ENCODE assay signal across 1 cellular context in the genomic region with DNA sequence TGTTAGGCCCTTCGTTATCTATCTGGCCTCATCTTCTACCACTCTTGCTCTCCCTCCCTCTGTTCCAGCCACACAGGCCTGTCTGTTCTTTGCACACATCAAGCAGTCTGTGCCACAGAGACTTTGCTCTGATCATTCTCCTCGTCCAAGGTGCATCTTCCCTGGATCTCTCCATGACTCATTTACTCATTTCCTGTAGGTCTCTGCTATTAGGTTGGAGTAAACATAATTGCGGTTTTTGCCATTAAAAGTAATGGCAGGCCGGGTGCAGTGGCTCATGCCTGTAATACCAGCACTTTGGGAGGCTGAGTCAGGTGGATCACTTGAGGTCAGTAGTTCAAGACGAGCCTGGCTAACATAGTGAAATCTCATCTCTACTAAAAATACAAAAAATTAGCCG.
TF ChIP-seq lines count a peak whose summit lies in the region.

No MANE protein-coding gene starts in this region.

TF ChIP-seq in HepG2, 621 proteins besides CTCF, POLR2A, EP300 and RAD21 (continued from another document and continues in another):
- TF ChIP-seq SNAPC4 (CRISPR knock-in tag; IDR thresholded peaks at IDR 0.05), result no peak
- TF ChIP-seq THAP8 (CRISPR knock-in tag; IDR thresholded peaks at IDR 0.05; ENCODE audit: borderline replicate concordance), result no peak
- peak; percentile 91 for TF ChIP-seq FOSL2 (CRISPR knock-in tag; IDR thresholded peaks at IDR 0.05)
- peak; percentile 59; the same call in 1 of the 2 replicates for TF ChIP-seq ZGPAT (CRISPR knock-in tag; IDR thresholded peaks at IDR 0.05)
- TF ChIP-seq RCOR2 (CRISPR knock-in tag; IDR thresholded peaks at IDR 0.05), result peak; percentile 68
- TF ChIP-seq SIN3B (IDR thresholded peaks at IDR 0.05; ENCODE audit: low read length), result no peak
- TF ChIP-seq RXRB (CRISPR knock-in tag; IDR thresholded peaks at IDR 0.05; ENCODE audit: borderline replicate concordance), result peak; percentile 70; the same call in 1 of the 2 replicates
- TF ChIP-seq YEATS2 (CRISPR knock-in tag; IDR thresholded peaks at IDR 0.05; ENCODE audit: borderline replicate concordance), result peak; percentile 36; the same call in 1 of the 2 replicates
- TF ChIP-seq JUND (CRISPR knock-in tag; IDR thresholded peaks at IDR 0.05), result peak; percentile 49; the same call in 1 of the 2 replicates
- TF ChIP-seq ZMYM2 (CRISPR knock-in tag; IDR thresholded peaks at IDR 0.05), result peak; percentile 68
- peak in 1 of 2 experiments; percentile 58; a peak in 2 of 4 replicates for TF ChIP-seq NR2F1 (CRISPR knock-in tag; IDR thresholded peaks at IDR 0.05)
- TF ChIP-seq SCMH1 (CRISPR knock-in tag; IDR thresholded peaks at IDR 0.05; ENCODE audit: borderline replicate concordance), result no peak
- TF ChIP-seq ZIK1 (CRISPR knock-in tag; IDR thresholded peaks at IDR 0.05; ENCODE audit: borderline replicate concordance, low read depth), result no peak
- TF ChIP-seq, protein P1, sequence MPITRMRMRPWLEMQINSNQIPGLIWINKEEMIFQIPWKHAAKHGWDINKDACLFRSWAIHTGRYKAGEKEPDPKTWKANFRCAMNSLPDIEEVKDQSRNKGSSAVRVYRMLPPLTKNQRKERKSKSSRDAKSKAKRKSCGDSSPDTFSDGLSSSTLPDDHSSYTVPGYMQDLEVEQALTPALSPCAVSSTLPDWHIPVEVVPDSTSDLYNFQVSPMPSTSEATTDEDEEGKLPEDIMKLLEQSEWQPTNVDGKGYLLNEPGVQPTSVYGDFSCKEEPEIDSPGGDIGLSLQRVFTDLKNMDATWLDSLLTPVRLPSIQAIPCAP (CRISPR knock-in tag; IDR thresholded peaks at IDR 0.05; ENCODE audit: low read depth), result no peak
- TF ChIP-seq SALL1 (CRISPR knock-in tag; IDR thresholded peaks at IDR 0.05), result peak; percentile 41
- TF ChIP-seq JUN (CRISPR knock-in tag; IDR thresholded peaks at IDR 0.05), result peak; percentile 63; the same call in 1 of the 2 replicates
- TF ChIP-seq POGZ (CRISPR knock-in tag; IDR thresholded peaks at IDR 0.05), result peak; percentile 61; the same call in 1 of the 2 replicates
- TF ChIP-seq ZNF703 (CRISPR knock-in tag; IDR thresholded peaks at IDR 0.05; ENCODE audit: borderline replicate concordance), result no peak
- TF ChIP-seq HNRNPL (IDR thresholded peaks at IDR 0.05; ENCODE audit: low read depth, low read length), result no peak
- TF ChIP-seq, protein P2, sequence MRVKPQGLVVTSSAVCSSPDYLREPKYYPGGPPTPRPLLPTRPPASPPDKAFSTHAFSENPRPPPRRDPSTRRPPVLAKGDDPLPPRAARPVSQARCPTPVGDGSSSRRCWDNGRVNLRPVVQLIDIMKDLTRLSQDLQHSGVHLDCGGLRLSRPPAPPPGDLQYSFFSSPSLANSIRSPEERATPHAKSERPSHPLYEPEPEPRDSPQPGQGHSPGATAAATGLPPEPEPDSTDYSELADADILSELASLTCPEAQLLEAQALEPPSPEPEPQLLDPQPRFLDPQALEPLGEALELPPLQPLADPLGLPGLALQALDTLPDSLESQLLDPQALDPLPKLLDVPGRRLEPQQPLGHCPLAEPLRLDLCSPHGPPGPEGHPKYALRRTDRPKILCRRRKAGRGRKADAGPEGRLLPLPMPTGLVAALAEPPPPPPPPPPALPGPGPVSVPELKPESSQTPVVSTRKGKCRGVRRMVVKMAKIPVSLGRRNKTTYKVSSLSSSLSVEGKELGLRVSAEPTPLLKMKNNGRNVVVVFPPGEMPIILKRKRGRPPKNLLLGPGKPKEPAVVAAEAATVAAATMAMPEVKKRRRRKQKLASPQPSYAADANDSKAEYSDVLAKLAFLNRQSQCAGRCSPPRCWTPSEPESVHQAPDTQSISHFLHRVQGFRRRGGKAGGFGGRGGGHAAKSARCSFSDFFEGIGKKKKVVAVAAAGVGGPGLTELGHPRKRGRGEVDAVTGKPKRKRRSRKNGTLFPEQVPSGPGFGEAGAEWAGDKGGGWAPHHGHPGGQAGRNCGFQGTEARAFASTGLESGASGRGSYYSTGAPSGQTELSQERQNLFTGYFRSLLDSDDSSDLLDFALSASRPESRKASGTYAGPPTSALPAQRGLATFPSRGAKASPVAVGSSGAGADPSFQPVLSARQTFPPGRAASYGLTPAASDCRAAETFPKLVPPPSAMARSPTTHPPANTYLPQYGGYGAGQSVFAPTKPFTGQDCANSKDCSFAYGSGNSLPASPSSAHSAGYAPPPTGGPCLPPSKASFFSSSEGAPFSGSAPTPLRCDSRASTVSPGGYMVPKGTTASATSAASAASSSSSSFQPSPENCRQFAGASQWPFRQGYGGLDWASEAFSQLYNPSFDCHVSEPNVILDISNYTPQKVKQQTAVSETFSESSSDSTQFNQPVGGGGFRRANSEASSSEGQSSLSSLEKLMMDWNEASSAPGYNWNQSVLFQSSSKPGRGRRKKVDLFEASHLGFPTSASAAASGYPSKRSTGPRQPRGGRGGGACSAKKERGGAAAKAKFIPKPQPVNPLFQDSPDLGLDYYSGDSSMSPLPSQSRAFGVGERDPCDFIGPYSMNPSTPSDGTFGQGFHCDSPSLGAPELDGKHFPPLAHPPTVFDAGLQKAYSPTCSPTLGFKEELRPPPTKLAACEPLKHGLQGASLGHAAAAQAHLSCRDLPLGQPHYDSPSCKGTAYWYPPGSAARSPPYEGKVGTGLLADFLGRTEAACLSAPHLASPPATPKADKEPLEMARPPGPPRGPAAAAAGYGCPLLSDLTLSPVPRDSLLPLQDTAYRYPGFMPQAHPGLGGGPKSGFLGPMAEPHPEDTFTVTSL (CRISPR knock-in tag; IDR thresholded peaks at IDR 0.05; ENCODE audit: borderline replicate concordance), result peak; percentile 70; the same call in 1 of the 2 replicates
- TF ChIP-seq ZNF331 (CRISPR knock-in tag; IDR thresholded peaks at IDR 0.05), result no peak; the same call in 1 of the 2 replicates
- TF ChIP-seq, protein P3, sequence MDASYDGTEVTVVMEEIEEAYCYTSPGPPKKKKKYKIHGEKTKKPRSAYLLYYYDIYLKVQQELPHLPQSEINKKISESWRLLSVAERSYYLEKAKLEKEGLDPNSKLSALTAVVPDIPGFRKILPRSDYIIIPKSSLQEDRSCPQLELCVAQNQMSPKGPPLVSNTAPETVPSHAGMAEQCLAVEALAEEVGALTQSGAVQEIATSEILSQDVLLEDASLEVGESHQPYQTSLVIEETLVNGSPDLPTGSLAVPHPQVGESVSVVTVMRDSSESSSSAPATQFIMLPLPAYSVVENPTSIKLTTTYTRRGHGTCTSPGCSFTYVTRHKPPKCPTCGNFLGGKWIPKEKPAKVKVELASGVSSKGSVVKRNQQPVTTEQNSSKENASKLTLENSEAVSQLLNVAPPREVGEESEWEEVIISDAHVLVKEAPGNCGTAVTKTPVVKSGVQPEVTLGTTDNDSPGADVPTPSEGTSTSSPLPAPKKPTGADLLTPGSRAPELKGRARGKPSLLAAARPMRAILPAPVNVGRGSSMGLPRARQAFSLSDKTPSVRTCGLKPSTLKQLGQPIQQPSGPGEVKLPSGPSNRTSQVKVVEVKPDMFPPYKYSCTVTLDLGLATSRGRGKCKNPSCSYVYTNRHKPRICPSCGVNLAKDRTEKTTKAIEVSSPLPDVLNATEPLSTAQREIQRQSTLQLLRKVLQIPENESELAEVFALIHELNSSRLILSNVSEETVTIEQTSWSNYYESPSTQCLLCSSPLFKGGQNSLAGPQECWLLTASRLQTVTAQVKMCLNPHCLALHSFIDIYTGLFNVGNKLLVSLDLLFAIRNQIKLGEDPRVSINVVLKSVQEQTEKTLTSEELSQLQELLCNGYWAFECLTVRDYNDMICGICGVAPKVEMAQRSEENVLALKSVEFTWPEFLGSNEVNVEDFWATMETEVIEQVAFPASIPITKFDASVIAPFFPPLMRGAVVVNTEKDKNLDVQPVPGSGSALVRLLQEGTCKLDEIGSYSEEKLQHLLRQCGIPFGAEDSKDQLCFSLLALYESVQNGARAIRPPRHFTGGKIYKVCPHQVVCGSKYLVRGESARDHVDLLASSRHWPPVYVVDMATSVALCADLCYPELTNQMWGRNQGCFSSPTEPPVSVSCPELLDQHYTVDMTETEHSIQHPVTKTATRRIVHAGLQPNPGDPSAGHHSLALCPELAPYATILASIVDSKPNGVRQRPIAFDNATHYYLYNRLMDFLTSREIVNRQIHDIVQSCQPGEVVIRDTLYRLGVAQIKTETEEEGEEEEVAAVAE (CRISPR knock-in tag; IDR thresholded peaks at IDR 0.05; ENCODE audit: borderline replicate concordance), result no peak
- no peak for TF ChIP-seq KDM3A (CRISPR knock-in tag; IDR thresholded peaks at IDR 0.05; ENCODE audit: low read depth)
- no peak; the same call in 1 of the 2 replicates for TF ChIP-seq GATAD1 (CRISPR knock-in tag; IDR thresholded peaks at IDR 0.05)
- TF ChIP-seq ZBTB7A (CRISPR knock-in tag; IDR thresholded peaks at IDR 0.05), result no peak
- no peak for TF ChIP-seq PPARG (CRISPR knock-in tag; conservative IDR thresholded peaks at IDR 0.05)
- peak; percentile 52 for TF ChIP-seq PAXIP1 (CRISPR knock-in tag; conservative IDR thresholded peaks at IDR 0.05)
- no peak for TF ChIP-seq ZFP36L1 (CRISPR knock-in tag; IDR thresholded peaks at IDR 0.05)
- TF ChIP-seq HHEX (CRISPR knock-in tag; IDR thresholded peaks at IDR 0.05), result 0 out of 2 replicates have a peak, but pooled peaks have one; percentile 43
- TF ChIP-seq ZNF557 (CRISPR knock-in tag; IDR thresholded peaks at IDR 0.05), result no peak
- TF ChIP-seq HDAC2 (CRISPR knock-in tag; IDR thresholded peaks at IDR 0.05), result peak; percentile 32; the same call in 1 of the 2 replicates
- peak; percentile 70; the same call in 1 of the 2 replicates for TF ChIP-seq HMG20A (CRISPR knock-in tag; IDR thresholded peaks at IDR 0.05; ENCODE audit: borderline replicate concordance)
- no peak for TF ChIP-seq ZFAT (CRISPR knock-in tag; conservative IDR thresholded peaks at IDR 0.05)
